Comparison of ENCODE assay signal across 1 cellular context in the genomic region with DNA sequence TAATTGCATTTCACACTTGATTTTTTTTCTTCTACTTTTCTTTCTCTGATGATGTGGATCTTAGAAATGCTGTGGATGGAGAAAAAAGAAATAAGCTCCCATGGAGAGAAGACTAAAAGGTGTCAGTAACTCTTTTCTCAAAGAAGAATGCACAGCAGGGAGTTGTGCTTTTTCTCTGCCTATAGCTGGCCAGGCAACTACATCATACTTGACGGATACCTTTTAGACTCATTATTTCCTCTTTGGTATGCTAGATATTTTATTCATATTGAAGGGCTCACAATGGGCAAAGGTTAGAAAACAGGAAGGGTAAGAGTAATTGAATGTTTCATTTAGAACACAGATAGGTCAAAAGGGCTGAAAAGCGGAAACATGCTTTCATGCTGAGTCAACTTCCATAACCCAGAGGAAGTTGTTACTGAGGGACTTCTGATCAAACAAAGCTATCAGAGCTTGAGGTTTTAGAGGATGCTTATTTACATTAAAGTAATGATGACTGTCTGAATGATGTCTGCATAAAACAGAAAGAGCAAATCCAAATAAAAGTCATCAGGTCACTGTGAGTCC.
TF ChIP-seq lines count a peak whose summit lies in the region.

No MANE protein-coding gene starts in this region.

TF ChIP-seq in K562, 482 proteins besides CTCF, POLR2A, EP300 and RAD21 (continued from another document):
- TF ChIP-seq SMAD3 (CRISPR knock-in tag; conservative IDR thresholded peaks at IDR 0.05) (no peak), SAP30 (IDR thresholded peaks at IDR 0.05; ENCODE audit: borderline replicate concordance, insufficient read depth, low read depth, low read length, poor library complexity, severe bottlenecking) (no peak), ZNF561 (CRISPR knock-in tag; conservative IDR thresholded peaks at IDR 0.05) (no peak), ARID3B (CRISPR knock-in tag; IDR thresholded peaks at IDR 0.05; ENCODE audit: borderline replicate concordance) (no peak), HMGN3 (IDR thresholded peaks at IDR 0.05; ENCODE audit: borderline replicate concordance, extremely low read depth, insufficient read length, low read depth, low read length) (no peak)
